ENCODE assay signal across 8 cellular contexts in genomic region chr20:36439040-36439730, GRCh38.
DNase-seq lines count a peak whose midpoint lies in the region; ATAC-seq, FAIRE-seq and TF ChIP-seq lines count a peak whose summit lies in the region.

No MANE protein-coding gene starts in this region.

- peak; percentile 90 for TF ChIP-seq CTCF in 22Rv1 (IDR thresholded peaks at IDR 0.05)

- no peak overlapping the region for H3K27ac ChIP-seq in 22Rv1

- FAIRE-seq in GM12891 (lab: Jason Lieb, UNC) = peak; percentile 77

- H3K27ac Mint-ChIP-seq in memory B cell = no peak overlapping the region

- H3K4me3 Mint-ChIP-seq in memory B cell = no peak overlapping the region

- DNase-seq in GM12891 (ENCODE audit: insufficient read length, low spot score) (peak; percentile 67), NCI-H345 (lab: John Stamatoyannopoulos, UW) (peak; percentile 65), ecto neural progenitor cell (ENCODE audit: low spot score) (peak; percentile 86), memory B cell (ENCODE audit: low spot score in 2 of 2) (peak; percentile 53 to 70)
- peak; percentile 76 to 78 for DNase-seq in activated CD4-positive, alpha-beta T cell treated with anti-CD3 and anti-CD28 coated beads, Interleukin-2, amount 50 U/mL, for 48 hours
- DNase-seq in stimulated activated CD8-positive, alpha-beta memory T cell treated with anti-CD3 and anti-CD28 coated beads, Interleukin-4, amount 100 ng/mL, for 4 hours (ENCODE audit: low read depth in 2 of 2, low spot score in 1 of 2) = peak; percentile 24 to 30

- no peak for TF ChIP-seq POLR2A in GM12891 (IDR thresholded peaks at IDR 0.05; ENCODE audit: low read depth, low read length)

- no peaks in the 10 kb centered on the region for H3K36me3 Mint-ChIP-seq in memory B cell

- ATAC-seq in memory B cell (ENCODE audit: low read depth) = peak; percentile 47
- no peak for ATAC-seq in GM18907 (IDR thresholded peaks at IDR 0.05; ENCODE audit: unreplicated experiment)

- no peaks in the 10 kb centered on the region for H3K9me3 Mint-ChIP-seq in memory B cell

- H3K27me3 Mint-ChIP-seq in memory B cell = peaks cover 7% of the 10 kb centered on the region

- peaks cover 5% of the 10 kb centered on the region for H3K4me1 Mint-ChIP-seq in memory B cell

TF ChIP-seq in GM12891, 5 proteins besides CTCF, POLR2A, EP300 and RAD21:
- no peak for TF ChIP-seq SPI1 (IDR thresholded peaks at IDR 0.05; ENCODE audit: low read depth, low read length)
- no peak for TF ChIP-seq TAF1 (IDR thresholded peaks at IDR 0.05; ENCODE audit: low read depth, low read length)
- TF ChIP-seq PAX5 (IDR thresholded peaks at IDR 0.05; ENCODE audit: insufficient read depth, low read length, severe bottlenecking) = no peak
- no peak for TF ChIP-seq POU2F2 (IDR thresholded peaks at IDR 0.05; ENCODE audit: low read depth, low read length)
- TF ChIP-seq POLR2AphosphoS5 (IDR thresholded peaks at IDR 0.05; ENCODE audit: low read depth, low read length) = no peak

Comparison
In these comparisons a context has a peak if more than half of its experiments do, and no peak if none do; other contexts are left out.
1. DNase-seq: peak in every context shown above with its lines; median percentile 86 in ecto neural progenitor cell; 77 in activated CD4-positive, alpha-beta T cell treated with anti-CD3 and anti-CD28 coated beads, Interleukin-2, amount 50 U/mL, for 48 hours; 67 in GM12891; 65 in NCI-H345; 62 in memory B cell; 27 in stimulated activated CD8-positive, alpha-beta memory T cell treated with anti-CD3 and anti-CD28 coated beads, Interleukin-4, amount 100 ng/mL, for 4 hours.